ENCODE assay signal across 7 cellular contexts in genomic region chr6:162627825-162628224, GRCh38.
"Had no signal": no experiment of that assay in that cellular context is flagged by ENCODE, and none has a peak within 500 bp of the region (broad histone marks: within the 10 kb centered on the region; RNA-seq: fewer than 3 reads in every experiment).

No MANE protein-coding gene starts in this region.

- H3K4me3 Mint-ChIP-seq: H9 had no signal

- ATAC-seq: K562 had no signal

- DNase-seq: GM23248, GOT3, H9, HCEC 1CT, IMR-90, KG1 had no signal
